In the genomic region with DNA sequence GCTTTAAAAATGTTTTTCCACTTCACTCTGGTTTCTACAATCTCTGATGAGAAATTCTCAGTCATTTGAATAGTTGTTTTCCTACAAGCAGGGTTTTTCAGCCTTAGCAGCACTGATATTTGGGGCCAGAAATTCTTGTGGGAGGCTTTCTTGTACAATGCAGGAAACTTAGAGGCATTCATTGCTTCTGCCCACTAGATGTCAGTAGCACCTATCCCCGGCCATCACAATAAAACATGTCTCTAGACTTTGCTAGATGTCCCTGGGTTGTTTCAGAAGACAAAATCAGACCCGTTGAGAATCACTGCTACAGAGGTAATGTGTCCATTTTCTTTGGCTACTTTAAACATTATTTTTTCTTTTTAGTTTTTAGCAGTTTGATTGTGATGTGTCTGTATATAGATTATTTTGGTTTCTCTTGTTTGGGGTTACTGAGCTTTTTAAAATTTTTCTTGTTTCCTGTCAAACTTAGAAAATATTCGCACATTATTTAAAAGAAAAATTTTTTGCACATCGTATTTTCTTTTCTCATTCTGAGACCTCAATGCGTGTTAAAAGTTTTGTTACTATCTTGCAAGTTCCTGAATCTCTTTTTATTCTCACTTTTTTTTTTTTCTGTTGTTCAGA, we compare ENCODE assay signal across 8 cellular contexts.
DNase-seq lines count a peak whose midpoint lies in the region; ATAC-seq and TF ChIP-seq lines count a peak whose summit lies in the region.

No MANE protein-coding gene starts in this region.

- peak in 2 of 3 donors; percentile 46 to 54 for ATAC-seq in natural killer cell
- ATAC-seq in natural killer cell treated with Interleukin-12 subunit alpha and Interleukin-12 subunit beta and Interleukin-15 and Interleukin-18, amount 100 ng/mL, for 72 hours: no peak
- ATAC-seq in GM21529 (IDR thresholded peaks at IDR 0.05; ENCODE audit: unreplicated experiment): peak; percentile 96
- peak; percentile 82 for ATAC-seq in HG03575 (IDR thresholded peaks at IDR 0.05; ENCODE audit: extremely low read depth, insufficient number of reproducible peaks, low FRiP score, unreplicated experiment)

- H3K9me3 Mint-ChIP-seq in natural killer cell: no peaks in the 10 kb centered on the region
- H3K9me3 Mint-ChIP-seq in natural killer cell treated with Interleukin-12 subunit alpha and Interleukin-12 subunit beta and Interleukin-15 and Interleukin-18, amount 100 ng/mL, for 72 hours: no peaks in the 10 kb centered on the region

- peaks cover 5 to 8% of the 10 kb centered on the region in 2 donors for H3K4me1 Mint-ChIP-seq in natural killer cell
- peaks cover 0 to 5% of the 10 kb centered on the region in 2 donors for H3K4me1 Mint-ChIP-seq in natural killer cell treated with Interleukin-12 subunit alpha and Interleukin-12 subunit beta and Interleukin-15 and Interleukin-18, amount 100 ng/mL, for 72 hours (ENCODE audit: low read depth in 2 of 2)

- no peaks in the 10 kb centered on the region for H3K27me3 Mint-ChIP-seq in natural killer cell (ENCODE audit: low read depth in 2 of 2)
- no peaks in the 10 kb centered on the region for H3K27me3 Mint-ChIP-seq in natural killer cell treated with Interleukin-12 subunit alpha and Interleukin-12 subunit beta and Interleukin-15 and Interleukin-18, amount 100 ng/mL, for 72 hours

- H3K27ac Mint-ChIP-seq in natural killer cell: no peak overlapping the region
- H3K27ac Mint-ChIP-seq in natural killer cell treated with Interleukin-12 subunit alpha and Interleukin-12 subunit beta and Interleukin-15 and Interleukin-18, amount 100 ng/mL, for 72 hours: no peak overlapping the region

- no peaks in the 10 kb centered on the region for H3K4me1 ChIP-seq in NT2/D1 (ENCODE audit: insufficient read depth, insufficient read length)
- H3K4me1 ChIP-seq in mesodermal cell (ENCODE audit: control insufficient read depth, insufficient read depth, low read length, poor library complexity, severe bottlenecking): peaks cover 7% of the 10 kb centered on the region

- no peaks in the 10 kb centered on the region for H3K27me3 ChIP-seq in NT2/D1 (ENCODE audit: insufficient read depth, insufficient read length)

- no peak overlapping the region for H3K4me3 ChIP-seq in NT2/D1 (ENCODE audit: insufficient read length, low read depth)
- peak overlapping the region; percentile 14 for H3K4me3 ChIP-seq in mesodermal cell (ENCODE audit: extremely low read depth, insufficient read depth, low read length, poor library complexity, severe bottlenecking)

- no peaks in the 10 kb centered on the region for H3K36me3 ChIP-seq in NT2/D1 (ENCODE audit: insufficient read depth, insufficient read length, low read length)
- no peaks in the 10 kb centered on the region for H3K36me3 ChIP-seq in mesodermal cell (ENCODE audit: control insufficient read depth, insufficient read depth, low read length)

- 0% methylated on average over 1 of the region's 5 CpGs; no CpG with 5 or more reads in 1 of the 2 experiments for WGBS in mesodermal cell (ENCODE audit: insufficient coverage in 2 of 2), 2 experiments

- TF ChIP-seq CTCF in natural killer cell (IDR thresholded peaks at IDR 0.05): peak; percentile 20

- H3K9me3 ChIP-seq in NT2/D1 (ENCODE audit: insufficient read depth, low read length): no peaks in the 10 kb centered on the region
- no peaks in the 10 kb centered on the region for H3K9me3 ChIP-seq in mesodermal cell (ENCODE audit: control insufficient read depth, low read length)

- no peak overlapping the region for H3K27ac ChIP-seq in mesodermal cell (ENCODE audit: low read depth, low read length, severe bottlenecking)

- intact Hi-C loops in natural killer cell (cut with micrococcal nuclease): no loop called here

- H3K9ac ChIP-seq in NT2/D1 (ENCODE audit: insufficient read length, low read depth): no peak overlapping the region

- DNase-seq in natural killer cell (no peak), NT2/D1 (ENCODE audit: low read depth, low spot score) (peak; percentile 25), dermis microvascular lymphatic vessel endothelial cell (ENCODE audit: low read depth in 2 of 2) (peak; percentile 20 to 42)
- DNase-seq in natural killer cell treated with Interleukin-12 subunit alpha and Interleukin-12 subunit beta and Interleukin-15 and Interleukin-18, amount 100 ng/mL, for 72 hours (ENCODE audit: low spot score): no peak
- DNase-seq in activated CD8-positive, alpha-beta memory T cell treated with anti-CD3 and anti-CD28 coated beads for 24 hours: no peak

- H3K36me3 Mint-ChIP-seq in natural killer cell: no peaks in the 10 kb centered on the region
- no peaks in the 10 kb centered on the region for H3K36me3 Mint-ChIP-seq in natural killer cell treated with Interleukin-12 subunit alpha and Interleukin-12 subunit beta and Interleukin-15 and Interleukin-18, amount 100 ng/mL, for 72 hours

- no peak overlapping the region for H3K4me3 Mint-ChIP-seq in natural killer cell
- H3K4me3 Mint-ChIP-seq in natural killer cell treated with Interleukin-12 subunit alpha and Interleukin-12 subunit beta and Interleukin-15 and Interleukin-18, amount 100 ng/mL, for 72 hours: no peak overlapping the region

Comparison
In these comparisons a context has a peak if more than half of its experiments do, and no peak if none do; other contexts are left out.
1. ATAC-seq: peak in natural killer cell (2 of 3), GM21529 (single experiment) and HG03575 (single experiment); none in natural killer cell treated with Interleukin-12 subunit alpha and Interleukin-12 subunit beta and Interleukin-15 and Interleukin-18, amount 100 ng/mL, for 72 hours (0 of 2).
2. DNase-seq: peak in NT2/D1 (single experiment) and dermis microvascular lymphatic vessel endothelial cell (2 of 2); none in natural killer cell (single experiment), natural killer cell treated with Interleukin-12 subunit alpha and Interleukin-12 subunit beta and Interleukin-15 and Interleukin-18, amount 100 ng/mL, for 72 hours (single experiment) and activated CD8-positive, alpha-beta memory T cell treated with anti-CD3 and anti-CD28 coated beads for 24 hours (single experiment).